Comparison of ENCODE assay signal across 8 cellular contexts in the genomic region with DNA sequence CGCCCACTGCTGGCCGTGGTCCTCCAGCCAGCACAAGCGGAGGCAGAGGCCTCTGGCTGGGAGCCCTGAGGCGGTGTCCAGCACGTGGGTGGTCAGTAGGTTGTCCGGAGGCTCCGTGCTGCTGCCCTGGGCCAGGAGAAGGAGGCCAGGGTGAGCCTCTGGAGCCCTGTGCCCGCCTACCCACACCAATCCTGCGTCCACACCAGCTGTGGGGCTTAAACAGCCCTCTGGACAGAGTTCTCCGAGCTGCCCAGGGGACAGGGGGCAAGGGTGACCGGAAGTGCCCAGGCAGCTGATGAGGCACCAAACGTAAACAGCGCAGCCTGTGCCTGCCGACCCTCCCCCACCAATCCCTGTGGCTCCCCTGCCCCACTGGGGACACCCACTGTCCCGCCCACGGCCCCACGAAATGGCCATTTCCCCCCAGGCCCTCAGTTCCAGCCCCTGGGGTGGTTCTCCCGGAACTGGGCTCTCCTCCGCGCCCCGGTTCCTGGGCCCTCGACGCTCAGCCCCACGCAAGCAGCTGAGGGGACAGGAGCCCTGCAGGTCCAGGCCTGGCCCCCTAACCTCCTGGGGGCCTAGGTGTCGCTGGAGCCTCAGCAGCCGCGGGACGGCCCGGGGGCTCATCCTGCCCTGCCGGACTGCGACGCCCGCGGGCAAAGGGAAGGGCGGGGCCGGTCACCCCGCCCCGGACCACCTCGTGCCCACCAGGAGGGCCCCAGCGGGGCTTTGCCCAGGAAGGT. TPM values are rescaled to one million over a fixed set of nuclear protein-coding genes. Genes with fewer than 3 reads are reported as not detected.
DNase-seq lines count a peak whose midpoint lies in the region; ATAC-seq and TF ChIP-seq lines count a peak whose summit lies in the region.

No MANE protein-coding gene starts in this region.

- H3K9ac ChIP-seq in SK-N-SH, result peak overlapping the region; percentile 44

- CTCF ChIA-PET in SK-N-SH (lab: Yijun Ruan, JAX), result interaction anchor here (0.7 to 3.3 kb wide), 6 partner anchors 14 to 129 kb away, joined by 3 to 15 read pairs (median 3); a partner anchor contains a TSS

- no peaks in the 10 kb centered on the region for H3K27me3 ChIP-seq in SK-N-SH (ENCODE audit: insufficient read depth)
- H3K27me3 ChIP-seq in osteoblast (ENCODE audit: insufficient read depth, low read length), result no peaks in the 10 kb centered on the region
- peaks cover 18% of the 10 kb centered on the region for H3K27me3 ChIP-seq in foreskin keratinocyte

- peak overlapping the region; percentile 85 for H3K4me2 ChIP-seq in SK-N-SH
- peak overlapping the region; percentile 86 for H3K4me2 ChIP-seq in osteoblast (ENCODE audit: insufficient read depth, low read length)

- peak overlapping the region; percentile 63 for H3K4me3 Mint-ChIP-seq in glutamatergic neuron (ENCODE audit: unreplicated experiment)

- TF ChIP-seq EP300 in SK-N-SH (IDR thresholded peaks at IDR 0.05; ENCODE audit: borderline replicate concordance in 1 of 2, low read depth in 1 of 2, low read length in 1 of 2), result no peak

- no peak for TF ChIP-seq RAD21 in SK-N-SH (IDR thresholded peaks at IDR 0.05; ENCODE audit: low read length)

- H3K36me3 ChIP-seq in SK-N-SH (replicated peaks in 1 of 2; ENCODE audit: control insufficient read depth in 1 of 2, insufficient read depth in 2 of 2, low read length in 1 of 2) (peaks cover 0 to 3% of the 10 kb centered on the region in 2 experiments), osteoblast (ENCODE audit: insufficient read depth, low read length) (peaks cover 13% of the 10 kb centered on the region)

- POLR2A ChIA-PET in SK-N-SH (lab: Yijun Ruan, JAX), result interaction anchor here (0.7 to 1.6 kb wide), 5 partner anchors 14 to 124 kb away, joined by 4 to 6 read pairs (median 5); a partner anchor contains a TSS

- H3K4me3 ChIP-seq in SK-N-SH (ENCODE audit: low read depth in 2 of 2, low read length in 1 of 2) (peak overlapping the region; percentile 48 to 55; a peak in 3 of 4 replicates), osteoblast (ENCODE audit: insufficient read depth, low read length) (peak overlapping the region; percentile 64)

- ATAC-seq in HG03135 (IDR thresholded peaks at IDR 0.05; ENCODE audit: unreplicated experiment) (no peak), foreskin keratinocyte (no peak), GM21515 (IDR thresholded peaks at IDR 0.05; ENCODE audit: unreplicated experiment) (no peak)

- no peak overlapping the region for H3K27ac Mint-ChIP-seq in glutamatergic neuron (ENCODE audit: unreplicated experiment)

- H3K4me1 Mint-ChIP-seq in glutamatergic neuron (ENCODE audit: low read depth, unreplicated experiment), result no peaks in the 10 kb centered on the region

- H3K27me3 Mint-ChIP-seq in glutamatergic neuron (ENCODE audit: unreplicated experiment), result peaks cover 4% of the 10 kb centered on the region

- H3K9me3 ChIP-seq in SK-N-SH (no peaks in the 10 kb centered on the region), osteoblast (ENCODE audit: low read depth, low read length) (no peaks in the 10 kb centered on the region)

- WGBS in SK-N-SH (ENCODE audit: low lambda C conversion rate), result 8% methylated on average over 12 of the region's 40 CpGs

- H2AFZ ChIP-seq in SK-N-SH (ENCODE audit: low read depth), result peak overlapping the region; percentile 81; the same call in 1 of the 2 replicates
- H2AFZ ChIP-seq in osteoblast (ENCODE audit: low read length), result peak overlapping the region; percentile 80

- H3F3A ChIP-seq in SK-N-SH (replicated peaks; ENCODE audit: insufficient read depth), result peaks cover 5% of the 10 kb centered on the region

- H3K9me2 ChIP-seq in SK-N-SH, result no peaks in the 10 kb centered on the region

- H3K9me3 Mint-ChIP-seq in glutamatergic neuron (ENCODE audit: unreplicated experiment), result no peaks in the 10 kb centered on the region

- H3K79me2 ChIP-seq in SK-N-SH (ENCODE audit: insufficient read depth) (no peaks in the 10 kb centered on the region), osteoblast (ENCODE audit: insufficient read depth, low read length) (no peaks in the 10 kb centered on the region)

- no peaks in the 10 kb centered on the region for H4K20me1 ChIP-seq in SK-N-SH (ENCODE audit: insufficient read depth)
- H4K20me1 ChIP-seq in osteoblast (ENCODE audit: insufficient read depth, low read length), result no peaks in the 10 kb centered on the region

- H3K4me1 ChIP-seq in SK-N-SH (ENCODE audit: control insufficient read depth in 1 of 2, insufficient read depth in 2 of 2, low read depth in 1 of 2, low read length in 1 of 2), result peaks cover 12 to 17% of the 10 kb centered on the region in 2 experiments; a peak in 3 of 4 replicates
- H3K4me1 ChIP-seq in osteoblast (ENCODE audit: insufficient read depth, low read length), result peaks cover 11% of the 10 kb centered on the region
- no peaks in the 10 kb centered on the region for H3K4me1 ChIP-seq in foreskin keratinocyte

- H3K36me3 Mint-ChIP-seq in glutamatergic neuron (ENCODE audit: unreplicated experiment), result no peaks in the 10 kb centered on the region

- peak; percentile 77 for DNase-seq in EL
- DNase-seq in SK-N-SH, result no peak
- no peak for DNase-seq in glutamatergic neuron
- DNase-seq in osteoblast (ENCODE audit: insufficient read length, low spot score, missing footprints), result peak; percentile 95
- no peak for DNase-seq in foreskin keratinocyte
- no peak for DNase-seq in NCI-H1105 (lab: John Stamatoyannopoulos, UW)

- TF ChIP-seq CTCF in SK-N-SH (IDR thresholded peaks at IDR 0.05) (no peak), glutamatergic neuron (IDR thresholded peaks at IDR 0.05; ENCODE audit: partially characterized antibody, unreplicated experiment) (no peak), osteoblast (IDR thresholded peaks at IDR 0.05; ENCODE audit: extremely low read depth, low read depth, low read length) (no peak), foreskin keratinocyte (conservative IDR thresholded peaks at IDR 0.05) (no peak)

- H3K27ac ChIP-seq in SK-N-SH (ENCODE audit: low read depth in 2 of 2, low read length in 1 of 2) (peak overlapping the region in 1 of 2 experiments; percentile 68; a peak in 1 of 4 replicates), osteoblast (ENCODE audit: low read depth, low read length) (no peak overlapping the region), foreskin keratinocyte (no peak overlapping the region)

TF ChIP-seq in SK-N-SH, 30 proteins besides CTCF, POLR2A, EP300 and RAD21 (continues in another document):
- TF ChIP-seq RCOR1 (IDR thresholded peaks at IDR 0.05; ENCODE audit: low read length), result no peak
- TF ChIP-seq EZH2phosphoT487 (IDR thresholded peaks at IDR 0.05; ENCODE audit: borderline replicate concordance, low read depth), result no peak
- TF ChIP-seq, protein P1, sequence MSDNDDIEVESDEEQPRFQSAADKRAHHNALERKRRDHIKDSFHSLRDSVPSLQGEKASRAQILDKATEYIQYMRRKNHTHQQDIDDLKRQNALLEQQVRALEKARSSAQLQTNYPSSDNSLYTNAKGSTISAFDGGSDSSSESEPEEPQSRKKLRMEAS (IDR thresholded peaks at IDR 0.05; ENCODE audit: low read depth), result peak; percentile 76; the same call in 1 of the 2 replicates
- TF ChIP-seq, protein P2, sequence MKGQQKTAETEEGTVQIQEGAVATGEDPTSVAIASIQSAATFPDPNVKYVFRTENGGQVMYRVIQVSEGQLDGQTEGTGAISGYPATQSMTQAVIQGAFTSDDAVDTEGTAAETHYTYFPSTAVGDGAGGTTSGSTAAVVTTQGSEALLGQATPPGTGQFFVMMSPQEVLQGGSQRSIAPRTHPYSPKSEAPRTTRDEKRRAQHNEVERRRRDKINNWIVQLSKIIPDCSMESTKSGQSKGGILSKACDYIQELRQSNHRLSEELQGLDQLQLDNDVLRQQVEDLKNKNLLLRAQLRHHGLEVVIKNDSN (IDR thresholded peaks at IDR 0.05; ENCODE audit: borderline replicate concordance, low read depth), result no peak
- TF ChIP-seq NRF1 (IDR thresholded peaks at IDR 0.05; ENCODE audit: low read depth, low read length), result no peak
- TF ChIP-seq, protein P3, sequence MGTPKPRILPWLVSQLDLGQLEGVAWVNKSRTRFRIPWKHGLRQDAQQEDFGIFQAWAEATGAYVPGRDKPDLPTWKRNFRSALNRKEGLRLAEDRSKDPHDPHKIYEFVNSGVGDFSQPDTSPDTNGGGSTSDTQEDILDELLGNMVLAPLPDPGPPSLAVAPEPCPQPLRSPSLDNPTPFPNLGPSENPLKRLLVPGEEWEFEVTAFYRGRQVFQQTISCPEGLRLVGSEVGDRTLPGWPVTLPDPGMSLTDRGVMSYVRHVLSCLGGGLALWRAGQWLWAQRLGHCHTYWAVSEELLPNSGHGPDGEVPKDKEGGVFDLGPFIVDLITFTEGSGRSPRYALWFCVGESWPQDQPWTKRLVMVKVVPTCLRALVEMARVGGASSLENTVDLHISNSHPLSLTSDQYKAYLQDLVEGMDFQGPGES (IDR thresholded peaks at IDR 0.05; ENCODE audit: low read depth, low read length), result no peak
- TF ChIP-seq TEAD4 (IDR thresholded peaks at IDR 0.05; ENCODE audit: borderline replicate concordance, insufficient read depth), result no peak
- TF ChIP-seq FOXJ3 (CRISPR knock-in tag; IDR thresholded peaks at IDR 0.05), result peak; percentile 28; the same call in 1 of the 2 replicates
- TF ChIP-seq SIN3A (IDR thresholded peaks at IDR 0.05; ENCODE audit: borderline replicate concordance, low read depth, low read length), result no peak
- no peak for TF ChIP-seq FOSL2 (IDR thresholded peaks at IDR 0.05; ENCODE audit: borderline replicate concordance, low read depth)
- peak; percentile 71 for TF ChIP-seq MXI1 (IDR thresholded peaks at IDR 0.05; ENCODE audit: low read depth, low read length)
- TF ChIP-seq POLR2AphosphoS5 (IDR thresholded peaks at IDR 0.05; ENCODE audit: low read depth, low read length), result 0 out of 2 replicates have a peak, but pooled peaks have one; percentile 10
- no peak for TF ChIP-seq GATA2 (CRISPR knock-in tag; IDR thresholded peaks at IDR 0.05)
- TF ChIP-seq MEF2A (IDR thresholded peaks at IDR 0.05; ENCODE audit: borderline replicate concordance, low read depth), result no peak
- no peak for TF ChIP-seq YY1 (IDR thresholded peaks at IDR 0.05; ENCODE audit: low read depth)

RNA-seq across cellular contexts. Expression of a gene that starts 27.9 kb away (rescaled TPM):
- polyA plus RNA-seq in SK-N-SH (2012; rRNA removed), result 23.5 and 27.9 TPM in 2 replicates
- polyA plus RNA-seq in SK-N-SH (2012; cell fraction: cytosol; rRNA removed), result 13.3 and 20.7 TPM in 2 replicates
- polyA plus RNA-seq in SK-N-SH (2012; cell fraction: nucleus; rRNA removed), result 15.3 and 19.4 TPM in 2 replicates
- total RNA-seq in glutamatergic neuron (ENCODE audit: unreplicated experiment), result 77.8 TPM
- 0.29 and 1.1 TPM in 2 replicates for total RNA-seq in osteoblast
- 1.8 and 11.8 TPM in 2 replicates for total RNA-seq in foreskin keratinocyte
- 2.4 and 14.5 TPM in 2 replicates for polyA plus RNA-seq in foreskin keratinocyte

RNA-seq across cellular contexts. Expression of a gene that starts 30.0 kb away (rescaled TPM):
- polyA plus RNA-seq in SK-N-SH (2012; rRNA removed) (not detected in 2 replicates), foreskin keratinocyte (not detected in 2 replicates)
- not detected in 2 replicates for polyA plus RNA-seq in SK-N-SH (2012; cell fraction: cytosol; rRNA removed)
- polyA plus RNA-seq in SK-N-SH (2012; cell fraction: nucleus; rRNA removed), result not detected in 2 replicates
- total RNA-seq in glutamatergic neuron (ENCODE audit: unreplicated experiment) (not detected), osteoblast (not detected in 2 replicates), foreskin keratinocyte (not detected in 2 replicates)

Comparison
In these comparisons a context has a peak if more than half of its experiments do, and no peak if none do; other contexts are left out.
1. DNase-seq: peak in EL (single experiment) and osteoblast (single experiment); none in SK-N-SH (single experiment), glutamatergic neuron (single experiment), foreskin keratinocyte (0 of 2) and NCI-H1105 (single experiment).